ENCODE assay signal across 23 cellular contexts in the genomic region with DNA sequence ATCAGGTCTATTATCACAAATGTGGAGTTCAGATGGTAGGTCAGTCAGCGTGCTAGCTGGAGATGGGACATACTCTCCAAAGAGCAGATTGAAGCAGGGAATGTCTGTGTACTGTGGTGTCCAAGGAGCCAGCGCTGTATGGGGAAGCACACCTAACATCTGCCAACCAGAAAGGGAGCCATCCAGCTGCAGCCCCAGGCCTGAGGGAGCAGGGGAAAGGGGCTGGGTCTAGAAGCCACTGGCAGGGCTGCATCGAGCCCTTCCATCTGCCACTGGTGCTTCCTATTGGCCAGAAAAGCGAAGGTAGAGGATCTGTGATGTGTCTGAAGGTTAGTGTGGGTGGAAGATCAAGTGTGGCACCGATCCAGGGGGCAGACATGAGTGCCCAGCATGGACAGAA. TPM values are rescaled to one million over a fixed set of nuclear protein-coding genes. Genes with fewer than 3 reads are reported as not detected.
DNase-seq lines count a peak whose midpoint lies in the region; ATAC-seq, FAIRE-seq and TF ChIP-seq lines count a peak whose summit lies in the region.
"Had no signal": no experiment of that assay in that cellular context is flagged by ENCODE, and none has a peak within 500 bp of the region (broad histone marks: within the 10 kb centered on the region; RNA-seq: fewer than 3 reads in every experiment).

No MANE protein-coding gene starts in this region.

- H3K9me3 ChIP-seq in K562 (replicated peaks; ENCODE audit: control insufficient read depth, insufficient read depth, low read depth, low read length): no peaks in the 10 kb centered on the region
- H3K9me3 ChIP-seq: SJSA1 had no signal

- H2AFZ ChIP-seq in K562 (ENCODE audit: low read depth, low read length): peak overlapping the region; percentile 40; the same call in 1 of the 2 replicates

- ATAC-seq in K562: no peak

- no peak for TF ChIP-seq CTCF in K562 (IDR thresholded peaks at IDR 0.05 in 2 of 3, conservative IDR thresholded peaks at IDR 0.05 in 1 of 3; ENCODE audit: insufficient read depth in 2 of 3, low read depth in 1 of 3, low read length in 3 of 3)

- no peak for TF ChIP-seq POLR2A in K562 (conservative IDR thresholded peaks at IDR 0.05)
- no peak for TF ChIP-seq POLR2A in H54 (IDR thresholded peaks at IDR 0.05; ENCODE audit: low read depth, low read length)

- CTCF ChIA-PET in K562 (lab: Yijun Ruan, JAX; ENCODE audit: low intra/inter-chr PET ratio): no interaction called here

- H3K9ac ChIP-seq in K562 (ENCODE audit: insufficient read depth in 1 of 2, low read depth in 2 of 2, low read length in 2 of 2): peak overlapping the region in 1 of 2 experiments; percentile 15; a peak in 1 of 4 replicates
- H3K9ac ChIP-seq: KMS-11 had no signal

- DNase-seq in activated CD4-positive, CD25-positive, alpha-beta regulatory T cell treated with anti-CD3 and anti-CD28 coated beads, Interleukin-2, amount 50 U/mL, for 72 hours: peak; percentile 8
- DNase-seq in activated CD4-positive, CD25-positive, alpha-beta regulatory T cell (lab: John Stamatoyannopoulos, UW): no peak
- DNase-seq in D341Med (ENCODE audit: low spot score) (peak; percentile 9), K562 (ENCODE audit: extremely low read depth in 1 of 4, low spot score in 3 of 4) (no peak), posterior vena cava (ENCODE audit: low spot score) (peak; percentile 62), EL (no peak), H54 (ENCODE audit: insufficient read length, low spot score) (no peak), 8988T (no peak)
- DNase-seq: DND-41; NCI-H1105; NCI-H146; NCI-H2029; NCI-H2227 treated with DMSO at 0.1 percent for 48 hours; NCI-H510A; NK-92 treated with Interleukin-12 subunit alpha and Interleukin-12 subunit beta, amount 100 ng/mL, for 24 hours had no signal

- POLR2A ChIA-PET in K562 (lab: Yijun Ruan, JAX): no interaction called here

- H3K4me2 ChIP-seq in K562 (ENCODE audit: insufficient read depth, low read length): no peak overlapping the region
- H3K4me2 ChIP-seq: KMS-11 had no signal

- no peak for TF ChIP-seq RAD21 in K562 (CRISPR knock-in tag; conservative IDR thresholded peaks at IDR 0.05 in 1 of 2, IDR thresholded peaks at IDR 0.05 in 1 of 2)

- no peak for FAIRE-seq in K562 (lab: Jason Lieb, UNC)
- no peak for FAIRE-seq in H54 (lab: Jason Lieb, UNC)
- FAIRE-seq: A204.1, GM18507, H1, HTR-8/SVneo had no signal

- peaks cover 10 to 34% of the 10 kb centered on the region in 2 experiments for H3K27me3 ChIP-seq in K562 (ENCODE audit: control insufficient read depth in 2 of 2, insufficient read depth in 2 of 2, low read length in 2 of 2)

- H3K4me1 ChIP-seq in K562 (replicated peaks in 1 of 2; ENCODE audit: control insufficient read depth in 2 of 2, insufficient read depth in 2 of 2, low read length in 2 of 2): peaks cover 4 to 12% of the 10 kb centered on the region in 2 experiments; a peak in 2 of 5 replicates
- H3K4me1 ChIP-seq: SJSA1 had no signal

- H3K9me1 ChIP-seq in K562 (ENCODE audit: control insufficient read depth, insufficient read depth, low read length): no peaks in the 10 kb centered on the region

- BruUV-seq in K562 (replicated peaks; lab: Mats Ljungman, UMichigan): no TSS peak

- H3K4me3 ChIP-seq in K562: no peak overlapping the region
- H3K4me3 ChIP-seq: SJSA1 had no signal

- 5% methylated on average over 5 of the region's 5 CpGs for WGBS in K562 (ENCODE audit: insufficient coverage, low coverage, missing lambda C conversion rate)

- H3K79me2 ChIP-seq in K562 (ENCODE audit: control insufficient read depth, insufficient read depth, low read length): no peaks in the 10 kb centered on the region

- no peak overlapping the region for H3K27ac ChIP-seq in K562 (ENCODE audit: extremely low read depth, low read depth, low read length)
- H3K27ac ChIP-seq: C4-2B, KMS-11, SJSA1 had no signal

- no peaks in the 10 kb centered on the region for H3K36me3 ChIP-seq in K562 (ENCODE audit: control insufficient read depth, insufficient read depth, low read length)
- H3K36me3 ChIP-seq: SJSA1 had no signal

- H4K20me1 ChIP-seq in K562 (replicated peaks; ENCODE audit: control insufficient read depth, insufficient read depth, low read length): 0 out of 2 replicates have a peak, but pooled peaks cover 3% of the 10 kb centered on the region

- in situ Hi-C loops in K562 (cut with MboI): loop anchor here (5.0 to 25.0 kb wide), 2 partner anchors 113 to 713 kb away; a partner anchor contains a TSS

- TF ChIP-seq EP300 in K562 (IDR thresholded peaks at IDR 0.05; ENCODE audit: low read length): no peak

- intact Hi-C loops in K562 (cut with micrococcal nuclease) (loop anchor here (5.0 kb wide), 1 partner anchor 703 kb away; no protein-coding TSS in a partner anchor), posterior vena cava (cut with DNase I) (loop anchor here (10.0 kb wide), 2 partner anchors 525 to 705 kb away; no protein-coding TSS in a partner anchor)

TF ChIP-seq in K562, 482 proteins besides CTCF, POLR2A, EP300 and RAD21 (continues in another document):
- TF ChIP-seq HNRNPL (IDR thresholded peaks at IDR 0.05; ENCODE audit: low read depth, low read length) (no peak), TSC22D4 (tag; IDR thresholded peaks at IDR 0.05) (no peak)
- TF ChIP-seq, protein P1, sequence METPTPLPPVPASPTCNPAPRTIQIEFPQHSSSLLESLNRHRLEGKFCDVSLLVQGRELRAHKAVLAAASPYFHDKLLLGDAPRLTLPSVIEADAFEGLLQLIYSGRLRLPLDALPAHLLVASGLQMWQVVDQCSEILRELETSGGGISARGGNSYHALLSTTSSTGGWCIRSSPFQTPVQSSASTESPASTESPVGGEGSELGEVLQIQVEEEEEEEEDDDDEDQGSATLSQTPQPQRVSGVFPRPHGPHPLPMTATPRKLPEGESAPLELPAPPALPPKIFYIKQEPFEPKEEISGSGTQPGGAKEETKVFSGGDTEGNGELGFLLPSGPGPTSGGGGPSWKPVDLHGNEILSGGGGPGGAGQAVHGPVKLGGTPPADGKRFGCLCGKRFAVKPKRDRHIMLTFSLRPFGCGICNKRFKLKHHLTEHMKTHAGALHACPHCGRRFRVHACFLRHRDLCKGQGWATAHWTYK (CRISPR knock-in tag; IDR thresholded peaks at IDR 0.05): no peak
- TF ChIP-seq, protein P2, sequence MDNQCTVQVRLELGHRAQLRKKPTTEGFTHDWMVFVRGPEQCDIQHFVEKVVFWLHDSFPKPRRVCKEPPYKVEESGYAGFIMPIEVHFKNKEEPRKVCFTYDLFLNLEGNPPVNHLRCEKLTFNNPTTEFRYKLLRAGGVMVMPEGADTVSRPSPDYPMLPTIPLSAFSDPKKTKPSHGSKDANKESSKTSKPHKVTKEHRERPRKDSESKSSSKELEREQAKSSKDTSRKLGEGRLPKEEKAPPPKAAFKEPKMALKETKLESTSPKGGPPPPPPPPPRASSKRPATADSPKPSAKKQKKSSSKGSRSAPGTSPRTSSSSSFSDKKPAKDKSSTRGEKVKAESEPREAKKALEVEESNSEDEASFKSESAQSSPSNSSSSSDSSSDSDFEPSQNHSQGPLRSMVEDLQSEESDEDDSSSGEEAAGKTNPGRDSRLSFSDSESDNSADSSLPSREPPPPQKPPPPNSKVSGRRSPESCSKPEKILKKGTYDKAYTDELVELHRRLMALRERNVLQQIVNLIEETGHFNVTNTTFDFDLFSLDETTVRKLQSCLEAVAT (IDR thresholded peaks at IDR 0.05): no peak

RNA-seq across cellular contexts. Expression of a gene that starts 8.0 kb away (rescaled TPM):
- not detected in 2 replicates for total RNA-seq in K562 (2011; cell fraction: chromatin; rRNA removed; ENCODE audit: low replicate concordance)
- total RNA-seq in K562 (2011; cell fraction: nucleolus; rRNA removed): not detected in 2 replicates
- not detected in 2 replicates for total RNA-seq in K562 (2011; cell fraction: nucleoplasm; rRNA removed)
- total RNA-seq in K562 (2014; rRNA removed): not detected in 2 replicates
- total RNA-seq in K562 (2014; rRNA removed; fragmentation: Illumina TruSeq; extraction: Trizol): not detected in 2 replicates
- total RNA-seq in K562 (2015; rRNA removed; fragmentation: Illumina TruSeq; extraction: Trizol): not detected in 2 replicates
- not detected in 2 replicates for total RNA-seq in K562 (2021)
- polyA plus RNA-seq in K562 (2011; rRNA removed): not detected in 2 replicates
- polyA plus RNA-seq in K562 (2011; cell fraction: cytosol; rRNA removed): not detected in 2 replicates
- polyA plus RNA-seq in K562 (2011; cell fraction: nucleus; rRNA removed): not detected in 2 replicates
- not detected in 2 replicates for polyA plus RNA-seq in K562 (2012)
- polyA plus RNA-seq in K562 (2014; fragmentation: Illumina TruSeq; extraction: Trizol): not detected in 2 replicates
- polyA plus RNA-seq in K562 (2014; fragmentation: Nextera tagmentation; extraction: Ambion mirVana): not detected
- not detected in 2 replicates for polyA plus RNA-seq in K562 (2014; rRNA removed)
- not detected in 2 replicates for polyA minus RNA-seq in K562 (2011; rRNA and poly(A)+ RNA removed)
- polyA minus RNA-seq in K562 (2011; cell fraction: cytosol; rRNA and poly(A)+ RNA removed): not detected in 2 replicates
- not detected in 2 replicates for polyA minus RNA-seq in K562 (2011; cell fraction: nucleus; rRNA and poly(A)+ RNA removed)
- 10 to 100 TPM; 45.5 to 54.1 TPM for total RNA-seq in posterior vena cava
- total RNA-seq: G401, SJSA1 had no signal

RNA-seq across cellular contexts. Expression of a gene that starts 38.1 kb away (rescaled TPM):
- 345 and 988 TPM in 2 replicates for total RNA-seq in K562 (2011; cell fraction: chromatin; rRNA removed; ENCODE audit: low replicate concordance)
- total RNA-seq in K562 (2011; cell fraction: nucleolus; rRNA removed): 627 and 629 TPM in 2 replicates
- 447 and 454 TPM in 2 replicates for total RNA-seq in K562 (2011; cell fraction: nucleoplasm; rRNA removed)
- total RNA-seq in K562 (2014; rRNA removed): 248 and 298 TPM in 2 replicates
- 111 and 141 TPM in 2 replicates for total RNA-seq in K562 (2014; rRNA removed; fragmentation: Illumina TruSeq; extraction: Trizol)
- total RNA-seq in K562 (2015; rRNA removed; fragmentation: Illumina TruSeq; extraction: Trizol): 140 and 152 TPM in 2 replicates
- total RNA-seq in K562 (2021): 258 and 287 TPM in 2 replicates
- 278 and 317 TPM in 2 replicates for polyA plus RNA-seq in K562 (2011; rRNA removed)
- polyA plus RNA-seq in K562 (2011; cell fraction: cytosol; rRNA removed): 213 and 315 TPM in 2 replicates
- polyA plus RNA-seq in K562 (2011; cell fraction: nucleus; rRNA removed): 714 and 782 TPM in 2 replicates
- 183 and 269 TPM in 2 replicates for polyA plus RNA-seq in K562 (2012)
- 295 and 322 TPM in 2 replicates for polyA plus RNA-seq in K562 (2014; fragmentation: Illumina TruSeq; extraction: Trizol)
- polyA plus RNA-seq in K562 (2014; fragmentation: Nextera tagmentation; extraction: Ambion mirVana): 10 to 100 TPM; 11.2 to 34.9 TPM
- 216 and 223 TPM in 2 replicates for polyA plus RNA-seq in K562 (2014; rRNA removed)
- 276 and 311 TPM in 2 replicates for polyA minus RNA-seq in K562 (2011; rRNA and poly(A)+ RNA removed)
- polyA minus RNA-seq in K562 (2011; cell fraction: cytosol; rRNA and poly(A)+ RNA removed): 198 and 207 TPM in 2 replicates
- 413 and 539 TPM in 2 replicates for polyA minus RNA-seq in K562 (2011; cell fraction: nucleus; rRNA and poly(A)+ RNA removed)
- total RNA-seq in posterior vena cava: 10 to 100 TPM; 32.5 to 35.1 TPM

Comparison
In these comparisons a context has a peak if more than half of its experiments do, and no peak if none do; other contexts are left out.
1. DNase-seq: peak in activated CD4-positive, CD25-positive, alpha-beta regulatory T cell treated with anti-CD3 and anti-CD28 coated beads, Interleukin-2, amount 50 U/mL, for 72 hours (single experiment), D341Med (single experiment) and posterior vena cava (single experiment); none in activated CD4-positive, CD25-positive, alpha-beta regulatory T cell (0 of 4), K562 (0 of 4), EL (single experiment), H54 (single experiment) and 8988T (single experiment).
2. RNA of a gene that starts 8.0 kb away (total RNA-seq): 45.5 to 54.1 TPM in posterior vena cava; not detected in K562; every median in the first group is over 10 times any median in the second.